Comparison of ENCODE assay signal across 8 cellular contexts in genomic region chr10:14184841-14185500, GRCh38.
DNase-seq lines count a peak whose midpoint lies in the region; ATAC-seq, FAIRE-seq and TF ChIP-seq lines count a peak whose summit lies in the region.

No MANE protein-coding gene starts in this region.

- peak; percentile 45 for DNase-seq in CD1c-positive myeloid dendritic cell (ENCODE audit: extremely low spot score)
- DNase-seq in SK-N-MC (ENCODE audit: low read depth, low spot score): peak; percentile 58
- DNase-seq in stimulated activated CD4-positive, alpha-beta T cell treated with anti-CD3 and anti-CD28 coated beads, Interleukin-2, amount 100 ng/mL, for 4 hours (ENCODE audit: low read depth): peak; percentile 6
- DNase-seq in kidney: no peak
- no peak for DNase-seq in HK-2 (ENCODE audit: unreplicated experiment)

- H3K27ac ChIP-seq in SK-N-MC (peak overlapping the region; percentile 57; the same call in 1 of the 2 replicates), cingulate gyrus (ENCODE audit: low read depth, low read length) (peak overlapping the region; percentile 31), kidney (ENCODE audit: low read depth in 2 of 2, low read length in 2 of 2) (no peak overlapping the region)

- H3K9ac ChIP-seq in SK-N-MC (ENCODE audit: insufficient read length): no peak overlapping the region
- no peak overlapping the region for H3K9ac ChIP-seq in kidney (ENCODE audit: low read length in 2 of 2)

- intact Hi-C loops in kidney (cut with DNase I): no loop called here

- ATAC-seq in GM19372 (IDR thresholded peaks at IDR 0.05; ENCODE audit: low read depth, unreplicated experiment) (peak; percentile 50), HG03354 (IDR thresholded peaks at IDR 0.05; ENCODE audit: poor library complexity, severe bottlenecking, unreplicated experiment) (peak; percentile 85)

- H3K9me3 ChIP-seq in SK-N-MC (ENCODE audit: low read depth, low read length): no peaks in the 10 kb centered on the region
- no peaks in the 10 kb centered on the region for H3K9me3 ChIP-seq in kidney (ENCODE audit: control insufficient read depth in 1 of 2, low read length in 2 of 2)

- H3K36me3 ChIP-seq in SK-N-MC (ENCODE audit: insufficient read depth, low read length) (no peaks in the 10 kb centered on the region), kidney (ENCODE audit: control insufficient read depth in 1 of 2, insufficient read depth in 2 of 2, low read length in 2 of 2) (no peaks in the 10 kb centered on the region)

- peak overlapping the region; percentile 30; the same call in 1 of the 2 replicates for H3K4me3 ChIP-seq in SK-N-MC
- no peak overlapping the region for H3K4me3 ChIP-seq in kidney (ENCODE audit: low read length in 2 of 2)

- FAIRE-seq in kidney (lab: Jason Lieb, UNC): no peak

- H3K4me1 ChIP-seq in kidney (ENCODE audit: control insufficient read depth in 1 of 2, insufficient read depth in 1 of 2, low read depth in 1 of 2, low read length in 2 of 2): no peaks in the 10 kb centered on the region

- TF ChIP-seq CTCF in kidney (IDR thresholded peaks at IDR 0.05; ENCODE audit: borderline replicate concordance, extremely low read depth, insufficient read depth): no peak

Comparison
In these comparisons a context has a peak if more than half of its experiments do, and no peak if none do; other contexts are left out.
1. DNase-seq: peak in CD1c-positive myeloid dendritic cell (single experiment), SK-N-MC (single experiment) and stimulated activated CD4-positive, alpha-beta T cell treated with anti-CD3 and anti-CD28 coated beads, Interleukin-2, amount 100 ng/mL, for 4 hours (single experiment); none in kidney (single experiment) and HK-2 (single experiment).
2. H3K27ac ChIP-seq: peak in SK-N-MC (single experiment) and cingulate gyrus (single experiment); none in kidney (0 of 2).